Comparison of ENCODE assay signal across 9 cellular contexts in the genomic region with DNA sequence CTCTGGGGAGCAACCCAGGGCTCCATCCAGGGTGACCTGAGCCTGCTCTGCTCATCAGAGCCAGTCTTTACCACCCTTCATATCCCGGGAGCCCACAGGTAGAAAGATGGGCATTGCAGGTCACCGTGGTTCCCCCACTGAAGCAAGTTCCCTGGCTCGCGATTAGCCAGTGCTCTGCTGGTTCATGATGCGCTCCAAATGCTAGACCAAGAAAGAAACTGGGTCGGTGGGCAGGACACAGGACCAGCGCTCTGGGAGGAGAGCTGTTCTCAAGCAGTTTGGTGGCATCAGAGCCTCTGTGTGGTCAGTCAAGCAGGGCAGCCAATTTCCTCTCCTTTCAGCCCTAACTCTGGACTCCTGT.
DNase-seq lines count a peak whose midpoint lies in the region; ATAC-seq, FAIRE-seq and TF ChIP-seq lines count a peak whose summit lies in the region.
"Had no signal": no experiment of that assay in that cellular context is flagged by ENCODE, and none has a peak within 500 bp of the region (broad histone marks: within the 10 kb centered on the region; RNA-seq: fewer than 3 reads in every experiment).

No MANE protein-coding gene starts in this region.

- peak overlapping the region in 1 of 3 experiments; percentile 30 for H3K4me3 Mint-ChIP-seq in nephron

- H3K27me3 ChIP-seq in heart left ventricle (no peaks in the 10 kb centered on the region), endothelial cell of umbilical vein (ENCODE audit: control insufficient read depth in 2 of 2, insufficient read depth in 2 of 2, low read length in 2 of 2) (no peaks in the 10 kb centered on the region), vagina (no peaks in the 10 kb centered on the region)

- TF ChIP-seq POLR2A in heart left ventricle (IDR thresholded peaks at IDR 0.05): no peak
- no peak for TF ChIP-seq POLR2A in endothelial cell of umbilical vein (IDR thresholded peaks at IDR 0.05; ENCODE audit: low read depth, low read length)
- TF ChIP-seq POLR2A in vagina (IDR thresholded peaks at IDR 0.05): no peak

- no peaks in the 10 kb centered on the region for H3K36me3 ChIP-seq in heart left ventricle
- H3K36me3 ChIP-seq in endothelial cell of umbilical vein (ENCODE audit: control insufficient read depth in 2 of 2, extremely low read depth in 1 of 2, insufficient read depth in 2 of 2, low read length in 2 of 2): no peaks in the 10 kb centered on the region
- no peaks in the 10 kb centered on the region for H3K36me3 ChIP-seq in vagina

- H3K9ac ChIP-seq in endothelial cell of umbilical vein (replicated peaks; ENCODE audit: extremely low read depth, insufficient read depth, low read length): peak overlapping the region; percentile 94

- H3K4me2 ChIP-seq in endothelial cell of umbilical vein (ENCODE audit: insufficient read depth, low read length): peak overlapping the region; percentile 57

- CTCF ChIA-PET in endothelial cell of umbilical vein (lab: Charles Lee): interaction anchor here (1.5 to 5.2 kb wide), 7 partner anchors 10 to 37 kb away, joined by 4 to 50 read pairs (median 7); no protein-coding TSS in a partner anchor

- H3K27ac ChIP-seq in heart left ventricle: peak overlapping the region; percentile 3 to 95 (median 86)
- H3K27ac ChIP-seq in endothelial cell of umbilical vein (ENCODE audit: insufficient read depth, low read depth, low read length): peak overlapping the region; percentile 100
- peak overlapping the region; percentile 90 for H3K27ac ChIP-seq in vagina

- no peak for ATAC-seq in heart left ventricle
- ATAC-seq in left cardiac atrium: no peak

- TSS peak; percentile 77 for BruUV-seq in endothelial cell of umbilical vein (replicated peaks; lab: Mats Ljungman, UMichigan)

- POLR2A ChIA-PET in endothelial cell of umbilical vein (lab: Charles Lee): interaction anchor here (0.6 to 4.6 kb wide), 5 partner anchors 10 to 35 kb away, joined by 3 to 45 read pairs (median 23); no protein-coding TSS in a partner anchor

- H3K4me1 ChIP-seq in heart left ventricle: peaks cover 9 to 87% (median 65%) of the 10 kb centered on the region in 12 donors
- peaks cover 60% of the 10 kb centered on the region for H3K4me1 ChIP-seq in endothelial cell of umbilical vein (ENCODE audit: control insufficient read depth, extremely low read depth, insufficient read depth, low read length)
- H3K4me1 ChIP-seq in vagina: peaks cover 52% of the 10 kb centered on the region

- peaks cover 6% of the 10 kb centered on the region for H3K79me2 ChIP-seq in endothelial cell of umbilical vein (ENCODE audit: control insufficient read depth, insufficient read depth, low read length)

- no peaks in the 10 kb centered on the region for H3K9me1 ChIP-seq in endothelial cell of umbilical vein (replicated peaks; ENCODE audit: control insufficient read depth, extremely low read depth, insufficient read depth, low read length)

- no peaks in the 10 kb centered on the region for H4K20me1 ChIP-seq in endothelial cell of umbilical vein (replicated peaks; ENCODE audit: control insufficient read depth, extremely low read depth, insufficient read depth, low read length)

- peak overlapping the region in 5 of 12 donors; percentile 8 to 19 (median 9) for H3K4me3 ChIP-seq in heart left ventricle
- peak overlapping the region in 2 of 3 experiments; percentile 8 to 31 for H3K4me3 ChIP-seq in endothelial cell of umbilical vein (replicated peaks in 1 of 3; ENCODE audit: insufficient read depth in 1 of 3, low read depth in 1 of 3, low read length in 3 of 3)
- no peak overlapping the region for H3K4me3 ChIP-seq in vagina

- intact Hi-C loops in heart left ventricle (cut with DNase I): loop anchor here in 6 of 10 donors (1.0 to 2.0 kb wide), 3 partner anchors 25 to 35 kb away; no protein-coding TSS in a partner anchor
- intact Hi-C loops in left cardiac atrium (cut with DNase I): no loop called here
- intact Hi-C loops in endothelial cell of umbilical vein (cut with micrococcal nuclease): loop anchor here (1.0 kb wide), 6 partner anchors 10 to 55 kb away; no protein-coding TSS in a partner anchor
- intact Hi-C loops in vagina (cut with DNase I): no loop called here

- 36 to 56% (median 45%) methylated on average over 7 of the region's 7 CpGs for WGBS in heart left ventricle, 4 donors

- no peaks in the 10 kb centered on the region for H3K36me3 Mint-ChIP-seq in nephron (ENCODE audit: low read depth)

- H3K9me3 Mint-ChIP-seq in nephron: no peaks in the 10 kb centered on the region

- H3K9me3 ChIP-seq in heart left ventricle (no peaks in the 10 kb centered on the region), endothelial cell of umbilical vein (replicated peaks; ENCODE audit: control insufficient read depth, insufficient read depth, low read length) (no peaks in the 10 kb centered on the region), vagina (no peaks in the 10 kb centered on the region)

- dilution Hi-C loops in endothelial cell of umbilical vein (cut with MboI; ENCODE audit: extremely low pct_ligation_motif_present, low sequenced_read_pairs): no loop called here

- peaks cover 75% of the 10 kb centered on the region for H3K4me1 Mint-ChIP-seq in nephron

- TF ChIP-seq CTCF in heart left ventricle (IDR thresholded peaks at IDR 0.05) (no peak), endothelial cell of umbilical vein (IDR thresholded peaks at IDR 0.05; ENCODE audit: extremely low read depth in 1 of 2, insufficient read depth in 1 of 2, low read depth in 1 of 2, low read length in 2 of 2) (no peak), nephron (IDR thresholded peaks at IDR 0.05; ENCODE audit: unreplicated experiment in 3 of 3) (no peak), vagina (IDR thresholded peaks at IDR 0.05) (no peak)

- peak in 2 of 5 donors; percentile 23 to 46 for DNase-seq in heart left ventricle
- DNase-seq in left cardiac atrium: no peak
- DNase-seq in endothelial cell of umbilical vein (ENCODE audit: low read depth, low spot score): no peak
- DNase-seq in vagina (ENCODE audit: extremely low spot score in 2 of 2): no peak
- no peak for DNase-seq in NCI-H1092 (lab: John Stamatoyannopoulos, UW)
- DNase-seq in cerebellum (ENCODE audit: low spot score): no peak
- DNase-seq in NCI-H2081 (lab: John Stamatoyannopoulos, UW): no peak
- DNase-seq: activated CD4-positive, alpha-beta T cell treated with anti-CD3 and anti-CD28 coated beads for 4 hours had no signal

- H3K27me3 Mint-ChIP-seq in nephron (ENCODE audit: low read depth): peaks cover 9% of the 10 kb centered on the region

- FAIRE-seq in endothelial cell of umbilical vein (lab: Jason Lieb, UNC): no peak

- H3K27ac Mint-ChIP-seq in nephron: peak overlapping the region; percentile 95 to 98 (median 97)

- no peak overlapping the region for H2AFZ ChIP-seq in endothelial cell of umbilical vein (ENCODE audit: low read depth, low read length)

TF ChIP-seq in endothelial cell of umbilical vein, 7 proteins besides CTCF, POLR2A, EP300 and RAD21:
- TF ChIP-seq GATA2 (IDR thresholded peaks at IDR 0.05; ENCODE audit: insufficient read depth, insufficient read length, low read depth, low read length) (no peak), FOS (IDR thresholded peaks at IDR 0.05; ENCODE audit: borderline replicate concordance, insufficient read depth, low read length) (no peak), MYC (IDR thresholded peaks at IDR 0.05; ENCODE audit: low read depth, low read length) (no peak)

Comparison
In these comparisons a context has a peak if more than half of its experiments do, and no peak if none do; other contexts are left out.
1. intact Hi-C loops: an anchor here in heart left ventricle (1.0 to 2.0 kb wide) and endothelial cell of umbilical vein (1.0 kb wide); none called in left cardiac atrium and vagina.
2. H3K4me3 ChIP-seq: peak in endothelial cell of umbilical vein (2 of 3); none in vagina (0 of 2).
3. Peak in every context shown above with its lines, with median percentiles within 50 percentile points of each other: H3K27ac ChIP-seq.